ENCODE assay signal across 9 cellular contexts in genomic region chr17:17146791-17147406, GRCh38. TPM values are rescaled to one million over a fixed set of nuclear protein-coding genes. Genes with fewer than 3 reads are reported as not detected.
A peak's percentile ranks its signal among the peaks of the same experiment; 100 is the strongest.
DNase-seq lines count a peak whose midpoint lies in the region; ATAC-seq and TF ChIP-seq lines count a peak whose summit lies in the region.
"Had no signal": no experiment of that assay in that cellular context is flagged by ENCODE, and none has a peak within 500 bp of the region (broad histone marks: within the 10 kb centered on the region; RNA-seq: fewer than 3 reads in every experiment).

No MANE protein-coding gene starts in this region.

- no peak overlapping the region for H3K4me3 ChIP-seq in body of pancreas
- H3K4me3 ChIP-seq: uterus had no signal

- no peaks in the 10 kb centered on the region for H3K27me3 ChIP-seq in body of pancreas
- H3K27me3 ChIP-seq: uterus had no signal

- peaks cover 0 to 18% of the 10 kb centered on the region in 2 donors for H3K36me3 ChIP-seq in body of pancreas (replicated peaks in 1 of 2; ENCODE audit: insufficient read depth in 1 of 2, low read depth in 2 of 2)
- H3K36me3 ChIP-seq: uterus had no signal

- H3K4me1 ChIP-seq in body of pancreas = no peaks in the 10 kb centered on the region
- H3K4me1 ChIP-seq: uterus had no signal

- WGBS in body of pancreas, 2 donors = 79 to 81% methylated on average over 9 to 14 of the region's 14 CpGs

- TF ChIP-seq POLR2A in body of pancreas (IDR thresholded peaks at IDR 0.05) = no peak

- H3K9me3 ChIP-seq in body of pancreas = no peaks in the 10 kb centered on the region
- H3K9me3 ChIP-seq: uterus had no signal

- H3K4me3 Mint-ChIP-seq in neural crest cell = no peak overlapping the region

- H3K27me3 Mint-ChIP-seq in neural crest cell (ENCODE audit: low read depth) = no peaks in the 10 kb centered on the region

- no peak for ATAC-seq in body of pancreas

- TF ChIP-seq CTCF in GM12872 (IDR thresholded peaks at IDR 0.05; ENCODE audit: insufficient read depth, low read depth, low read length) (peak; percentile 43; the same call in 2 of the 3 replicates), body of pancreas (IDR thresholded peaks at IDR 0.05) (peak in 4 of 7 experiments; percentile 34 to 51 (median 46)), neural crest cell (conservative IDR thresholded peaks at IDR 0.05) (peak; percentile 47)

- no peaks in the 10 kb centered on the region for H3K9me3 Mint-ChIP-seq in neural crest cell

- H3K27ac ChIP-seq in body of pancreas = no peak overlapping the region
- H3K27ac ChIP-seq: uterus had no signal

- no peak overlapping the region for H3K27ac Mint-ChIP-seq in neural crest cell (ENCODE audit: unreplicated experiment)

- peaks cover 13% of the 10 kb centered on the region for H3K4me1 Mint-ChIP-seq in neural crest cell

- intact Hi-C loops in body of pancreas (cut with DNase I) = no loop called here

- peak; percentile 4 for DNase-seq in NCI-H82 treated with DMSO at 0.1 percent for 48 hours (lab: John Stamatoyannopoulos, UW; ENCODE audit: unreplicated experiment)
- DNase-seq in body of pancreas = peak in 1 of 4 donors; percentile 36
- no peak for DNase-seq in neural crest cell (ENCODE audit: low read depth, low spot score)
- no peak for DNase-seq in NCI-H2029 (lab: John Stamatoyannopoulos, UW)
- DNase-seq in NCI-H1105 treated with DMSO at 0.1 percent for 48 hours (lab: John Stamatoyannopoulos, UW) = no peak
- DNase-seq in NCI-H748 treated with DMSO at 0.1 percent for 48 hours (lab: John Stamatoyannopoulos, UW) = no peak
- DNase-seq in NCI-H1092 (lab: John Stamatoyannopoulos, UW) = no peak

- H3K36me3 Mint-ChIP-seq in neural crest cell (ENCODE audit: low read depth) = peaks cover 12% of the 10 kb centered on the region

RNA-seq across cellular contexts. Expression of gene PLD6, which starts 59.2 kb away (rescaled TPM):
- 1 to 10 TPM; 3.6 to 6.6 TPM for total RNA-seq in body of pancreas
- total RNA-seq in neural crest cell = 0.23 TPM in 1 of 2 replicates, not detected in the other
